In the genomic region with DNA sequence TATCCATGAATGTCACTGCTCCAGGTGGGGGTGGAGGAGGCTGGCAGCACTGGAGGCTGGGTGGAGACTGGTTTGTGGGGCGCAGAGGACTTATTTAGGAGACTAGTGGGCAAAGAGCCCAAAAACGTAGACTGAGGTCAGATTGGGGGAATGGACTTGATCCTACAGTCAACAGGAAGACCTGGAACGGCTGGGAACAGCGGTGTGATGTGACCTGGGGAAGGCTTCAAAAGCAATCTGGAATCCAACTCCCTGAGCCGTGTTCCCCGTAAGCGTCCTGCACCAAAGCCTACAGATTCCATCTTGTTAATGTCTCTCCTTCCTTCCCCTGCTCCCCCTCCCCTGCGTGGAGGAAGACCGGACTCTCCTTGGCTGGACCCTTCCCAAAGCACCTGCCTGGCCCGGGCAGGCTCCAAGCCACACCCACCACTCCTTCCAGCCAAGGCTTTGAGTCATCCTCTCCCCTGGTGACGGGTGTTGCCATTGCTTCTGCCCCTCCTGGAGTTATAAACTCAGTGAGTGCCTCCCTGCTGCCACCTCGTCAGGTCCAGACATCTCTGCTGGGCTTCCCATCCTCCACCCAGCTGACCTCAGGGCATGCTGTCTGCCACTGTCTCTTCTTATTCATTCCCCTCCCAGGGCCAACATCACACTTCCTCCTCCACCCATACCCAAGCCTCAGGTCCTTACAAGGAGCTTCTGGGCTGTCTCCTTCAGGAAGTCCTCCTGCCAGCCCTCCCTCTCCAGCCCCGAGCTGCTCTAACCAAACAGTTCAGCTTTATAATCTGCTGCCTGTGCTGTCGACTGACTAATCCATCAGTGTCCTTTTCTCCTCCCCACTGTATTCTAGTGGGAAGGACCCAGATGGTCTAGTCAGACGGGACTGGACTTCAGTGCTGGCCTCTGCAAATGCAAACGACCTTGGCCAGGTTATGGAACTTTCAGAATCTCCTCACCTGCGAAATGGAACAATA, we compare ENCODE assay signal across 8 cellular contexts. TPM values are rescaled to one million over a fixed set of nuclear protein-coding genes. Genes with fewer than 3 reads are reported as not detected.
A peak's percentile ranks its signal among the peaks of the same experiment; 100 is the strongest.
DNase-seq lines count a peak whose midpoint lies in the region; ATAC-seq and TF ChIP-seq lines count a peak whose summit lies in the region.

No MANE protein-coding gene starts in this region.

- DNase-seq in CD4-positive, CD25-positive, alpha-beta regulatory T cell, result peak in 2 of 3 donors; percentile 35 to 54
- peak; percentile 96 for DNase-seq in HPDE6-E6E7 (ENCODE audit: extremely low spot score)
- DNase-seq in amniotic epithelial cell (ENCODE audit: low read depth), result peak; percentile 68
- DNase-seq in left ventricle myocardium inferior, result peak; percentile 31
- peak; percentile 94 for DNase-seq in renal cortical epithelial cell (ENCODE audit: low read depth)

- TF ChIP-seq POLR2A in Raji (IDR thresholded peaks at IDR 0.05; ENCODE audit: insufficient read depth, low read depth, low read length), result peak; percentile 38; the same call in 1 of the 2 replicates

- peak overlapping the region; percentile 86 to 97 (median 97) for H3K27ac Mint-ChIP-seq in CD4-positive, CD25-positive, alpha-beta regulatory T cell

- H3K27me3 Mint-ChIP-seq in CD4-positive, CD25-positive, alpha-beta regulatory T cell, result no peaks in the 10 kb centered on the region

- no peaks in the 10 kb centered on the region for H3K36me3 ChIP-seq in CD4-positive, CD25-positive, alpha-beta regulatory T cell (ENCODE audit: control insufficient read depth, insufficient read depth, low read length)
- H3K36me3 ChIP-seq in left ventricle myocardium inferior, result no peaks in the 10 kb centered on the region

- H3K4me3 Mint-ChIP-seq in CD4-positive, CD25-positive, alpha-beta regulatory T cell, result peak overlapping the region; percentile 74 to 94 (median 90)

- intact Hi-C loops in left ventricle myocardium inferior (cut with micrococcal nuclease), result no loop called here

- H3K9me3 ChIP-seq in CD4-positive, CD25-positive, alpha-beta regulatory T cell (ENCODE audit: control insufficient read depth in 2 of 2, low read length in 2 of 2), result no peaks in the 10 kb centered on the region
- no peaks in the 10 kb centered on the region for H3K9me3 ChIP-seq in left ventricle myocardium inferior (replicated peaks)

- no peaks in the 10 kb centered on the region for H3K36me3 Mint-ChIP-seq in CD4-positive, CD25-positive, alpha-beta regulatory T cell

- peaks cover 0 to 1% (median 0%) of the 10 kb centered on the region in 7 donors for H3K9me3 Mint-ChIP-seq in CD4-positive, CD25-positive, alpha-beta regulatory T cell

- H3K4me3 ChIP-seq in CD4-positive, CD25-positive, alpha-beta regulatory T cell (ENCODE audit: low read depth, low read length), result peak overlapping the region; percentile 34
- H3K4me3 ChIP-seq in left ventricle myocardium inferior, result peak overlapping the region; percentile 97

- no peak for TF ChIP-seq CTCF in left ventricle myocardium inferior (IDR thresholded peaks at IDR 0.05; ENCODE audit: borderline replicate concordance)

- no peaks in the 10 kb centered on the region for H3K27me3 ChIP-seq in CD4-positive, CD25-positive, alpha-beta regulatory T cell (ENCODE audit: control insufficient read depth, insufficient read depth, low read length)
- no peaks in the 10 kb centered on the region for H3K27me3 ChIP-seq in left ventricle myocardium inferior (ENCODE audit: low read depth)

- peaks cover 18 to 48% (median 38%) of the 10 kb centered on the region in 4 donors for H3K4me1 Mint-ChIP-seq in CD4-positive, CD25-positive, alpha-beta regulatory T cell

- ATAC-seq in CD4-positive, CD25-positive, alpha-beta regulatory T cell (ENCODE audit: low read depth in 2 of 2), result peak; percentile 9 to 26
- ATAC-seq in HG03045 (IDR thresholded peaks at IDR 0.05; ENCODE audit: unreplicated experiment) (no peak), HG02938 (IDR thresholded peaks at IDR 0.05; ENCODE audit: unreplicated experiment) (no peak)

- peak overlapping the region; percentile 72 for H3K27ac ChIP-seq in CD4-positive, CD25-positive, alpha-beta regulatory T cell (ENCODE audit: insufficient read depth, low read length, poor library complexity, severe bottlenecking)
- H3K27ac ChIP-seq in left ventricle myocardium inferior (replicated peaks), result peak overlapping the region; percentile 90

- peaks cover 41% of the 10 kb centered on the region for H3K4me1 ChIP-seq in CD4-positive, CD25-positive, alpha-beta regulatory T cell (ENCODE audit: control insufficient read depth, insufficient read depth, low read length, poor library complexity, severe bottlenecking)
- H3K4me1 ChIP-seq in left ventricle myocardium inferior, result peaks cover 42% of the 10 kb centered on the region

RNA-seq across cellular contexts. Expression of gene CLSTN1, which starts 1.6 kb away (rescaled TPM):
- 106 TPM for total RNA-seq in CD4-positive, CD25-positive, alpha-beta regulatory T cell
- 10 to 100 TPM; 19.2 to 25.4 (median 22.3) TPM for polyA plus RNA-seq in CD4-positive, CD25-positive, alpha-beta regulatory T cell
- 63.5 TPM for total RNA-seq in left ventricle myocardium inferior
- total RNA-seq in renal cortical epithelial cell, result 92.9 and 178 TPM in 2 replicates

Comparison
In these comparisons a context has a peak if more than half of its experiments do, and no peak if none do; other contexts are left out.
1. ATAC-seq: peak in CD4-positive, CD25-positive, alpha-beta regulatory T cell (2 of 2); none in HG03045 (single experiment) and HG02938 (single experiment).
2. DNase-seq: peak in every context shown above with its lines; median percentile 96 in HPDE6-E6E7; 94 in renal cortical epithelial cell; 68 in amniotic epithelial cell; 44 in CD4-positive, CD25-positive, alpha-beta regulatory T cell; 31 in left ventricle myocardium inferior.